Comparison of ENCODE assay signal across 1 cellular context in genomic region chr3:39383190-39383912, GRCh38.
A peak's percentile ranks its signal among the peaks of the same experiment; 100 is the strongest.
TF ChIP-seq lines count a peak whose summit lies in the region.

SLC25A38 (plus strand) TSS chr3:39383370; CDS start chr3:39383725, 355 bp downstream.

TF ChIP-seq in HepG2, 621 proteins besides CTCF, POLR2A, EP300 and RAD21 (continued from another document and continues in another):
- TF ChIP-seq ZNF777 (CRISPR knock-in tag; IDR thresholded peaks at IDR 0.05), result peak; percentile 90
- TF ChIP-seq NFRKB (IDR thresholded peaks at IDR 0.05), result no peak
- no peak for TF ChIP-seq ZFP82 (CRISPR knock-in tag; IDR thresholded peaks at IDR 0.05; ENCODE audit: borderline replicate concordance)
- TF ChIP-seq ZNF775 (CRISPR knock-in tag; IDR thresholded peaks at IDR 0.05; ENCODE audit: borderline replicate concordance), result peak; percentile 73; the same call in 1 of the 2 replicates
- TF ChIP-seq ZNF549 (CRISPR knock-in tag; IDR thresholded peaks at IDR 0.05), result no peak
- no peak for TF ChIP-seq FOXP1 (IDR thresholded peaks at IDR 0.05)
- TF ChIP-seq FOXP1 (CRISPR knock-in tag; IDR thresholded peaks at IDR 0.05), result no peak
- TF ChIP-seq ZNF280B (CRISPR knock-in tag; IDR thresholded peaks at IDR 0.05; ENCODE audit: borderline replicate concordance), result 0 out of 2 replicates have a peak, but pooled peaks have one; percentile 21
- no peak for TF ChIP-seq PLRG1 (conservative IDR thresholded peaks at IDR 0.05)
- peak; percentile 69 for TF ChIP-seq ZNF574 (CRISPR knock-in tag; IDR thresholded peaks at IDR 0.05)
- TF ChIP-seq ZNF232 (CRISPR knock-in tag; IDR thresholded peaks at IDR 0.05; ENCODE audit: borderline replicate concordance), result peak; percentile 9; the same call in 1 of the 2 replicates
- peak; percentile 82; the same call in 1 of the 2 replicates for TF ChIP-seq SIN3A (IDR thresholded peaks at IDR 0.05; ENCODE audit: borderline replicate concordance, low read depth, low read length)
- TF ChIP-seq HNRNPL (IDR thresholded peaks at IDR 0.05; ENCODE audit: low read depth, low read length), result peak; percentile 25; the same call in 1 of the 2 replicates
- TF ChIP-seq RFX1 (IDR thresholded peaks at IDR 0.05), result no peak
- TF ChIP-seq ZFX (CRISPR knock-in tag; IDR thresholded peaks at IDR 0.05; ENCODE audit: low read depth), result no peak; the same call in 1 of the 2 replicates
- no peak for TF ChIP-seq SMARCE1 (IDR thresholded peaks at IDR 0.05; ENCODE audit: borderline replicate concordance)
- TF ChIP-seq RAD51 (IDR thresholded peaks at IDR 0.05; ENCODE audit: borderline replicate concordance), result peak; percentile 71
- peak; percentile 27; the same call in 1 of the 2 replicates for TF ChIP-seq MXD4 (CRISPR knock-in tag; IDR thresholded peaks at IDR 0.05)
- TF ChIP-seq PREB (CRISPR knock-in tag; IDR thresholded peaks at IDR 0.05), result no peak
- TF ChIP-seq EED (CRISPR knock-in tag; IDR thresholded peaks at IDR 0.05), result no peak
- no peak for TF ChIP-seq RCOR2 (CRISPR knock-in tag; IDR thresholded peaks at IDR 0.05)
- no peak for TF ChIP-seq KIAA2018 (CRISPR knock-in tag; IDR thresholded peaks at IDR 0.05; ENCODE audit: borderline replicate concordance)
- TF ChIP-seq U2AF2 (IDR thresholded peaks at IDR 0.05; ENCODE audit: low read depth, low read length), result no peak
- no peak for TF ChIP-seq ELK4 (CRISPR knock-in tag; IDR thresholded peaks at IDR 0.05; ENCODE audit: borderline replicate concordance)
- TF ChIP-seq ZFP62 (CRISPR knock-in tag; IDR thresholded peaks at IDR 0.05), result no peak
- peak; percentile 78; the same call in 1 of the 2 replicates for TF ChIP-seq ZNF337 (CRISPR knock-in tag; IDR thresholded peaks at IDR 0.05; ENCODE audit: borderline replicate concordance, low read depth)
- TF ChIP-seq ATRX (CRISPR knock-in tag; IDR thresholded peaks at IDR 0.05; ENCODE audit: borderline replicate concordance), result no peak
- TF ChIP-seq MEF2D (CRISPR knock-in tag; IDR thresholded peaks at IDR 0.05), result 0 out of 2 replicates have a peak, but pooled peaks have one; percentile 24
- no peak for TF ChIP-seq ZBTB10 (CRISPR knock-in tag; IDR thresholded peaks at IDR 0.05; ENCODE audit: borderline replicate concordance)
- TF ChIP-seq HMG20B (CRISPR knock-in tag; conservative IDR thresholded peaks at IDR 0.05), result no peak
- TF ChIP-seq ATF4 (CRISPR knock-in tag; IDR thresholded peaks at IDR 0.05), result peak in 1 of 2 experiments; percentile 21; a peak in 1 of 4 replicates
- no peak for TF ChIP-seq TMF1 (CRISPR knock-in tag; IDR thresholded peaks at IDR 0.05; ENCODE audit: low read depth)
- TF ChIP-seq SIX4 (CRISPR knock-in tag; IDR thresholded peaks at IDR 0.05), result peak; percentile 81
- TF ChIP-seq ZNF563 (CRISPR knock-in tag; IDR thresholded peaks at IDR 0.05), result 0 out of 2 replicates have a peak, but pooled peaks have one; percentile 47
- TF ChIP-seq CAMTA2 (CRISPR knock-in tag; IDR thresholded peaks at IDR 0.05; ENCODE audit: borderline replicate concordance), result no peak
- peak; percentile 10; the same call in 1 of the 2 replicates for TF ChIP-seq HDAC2 (CRISPR knock-in tag; IDR thresholded peaks at IDR 0.05)
- no peak for TF ChIP-seq THYN1 (CRISPR knock-in tag; IDR thresholded peaks at IDR 0.05; ENCODE audit: borderline replicate concordance, low read depth)
- TF ChIP-seq NR2C2 (CRISPR knock-in tag; IDR thresholded peaks at IDR 0.05; ENCODE audit: borderline replicate concordance), result peak; percentile 98
- peak; percentile 61 for TF ChIP-seq YEATS2 (CRISPR knock-in tag; IDR thresholded peaks at IDR 0.05; ENCODE audit: borderline replicate concordance)
- no peak for TF ChIP-seq KDM6A (CRISPR knock-in tag; IDR thresholded peaks at IDR 0.05; ENCODE audit: low read depth)
- TF ChIP-seq ETS1 (CRISPR knock-in tag; IDR thresholded peaks at IDR 0.05), result 0 out of 2 replicates have a peak, but pooled peaks have one; percentile 40
- no peak for TF ChIP-seq MATR3 (CRISPR knock-in tag; IDR thresholded peaks at IDR 0.05)
- peak; percentile 39; the same call in 1 of the 2 replicates for TF ChIP-seq ETV5 (CRISPR knock-in tag; IDR thresholded peaks at IDR 0.05; ENCODE audit: borderline replicate concordance)
- TF ChIP-seq HNRNPH1 (optimal IDR thresholded peaks at IDR 0.05; ENCODE audit: low read depth, low read length), result no peak
- TF ChIP-seq ZNF460 (CRISPR knock-in tag; IDR thresholded peaks at IDR 0.05; ENCODE audit: borderline replicate concordance), result peak; percentile 29; the same call in 1 of the 2 replicates
- 0 out of 2 replicates have a peak, but pooled peaks have one; percentile 17 for TF ChIP-seq GATAD2A (CRISPR knock-in tag; IDR thresholded peaks at IDR 0.05)
